In the genomic region with DNA sequence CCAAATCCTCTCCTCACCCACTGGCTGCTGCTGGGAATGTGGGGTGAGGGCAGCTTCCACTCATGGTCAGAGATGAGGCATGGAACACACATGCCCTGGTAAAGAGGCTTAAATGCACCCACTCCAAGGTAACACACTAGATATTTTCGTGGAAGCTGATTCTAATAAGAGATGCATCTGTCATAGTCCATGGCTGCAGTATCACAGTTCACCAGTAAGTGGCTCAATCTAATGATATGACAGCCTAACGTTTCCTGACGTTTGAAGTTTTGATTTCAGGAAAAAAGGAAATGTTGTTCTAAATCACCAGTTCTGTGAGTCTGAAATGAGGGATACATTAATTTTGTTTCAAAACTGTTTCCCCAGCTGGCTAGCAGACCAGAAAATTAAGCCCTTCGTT, we compare ENCODE assay signal across 13 cellular contexts. TPM values are rescaled to one million over a fixed set of nuclear protein-coding genes. Genes with fewer than 3 reads are reported as not detected.
A peak's percentile ranks its signal among the peaks of the same experiment; 100 is the strongest.
DNase-seq lines count a peak whose midpoint lies in the region; ATAC-seq and TF ChIP-seq lines count a peak whose summit lies in the region.
"Had no signal": no experiment of that assay in that cellular context is flagged by ENCODE, and none has a peak within 500 bp of the region (broad histone marks: within the 10 kb centered on the region; RNA-seq: fewer than 3 reads in every experiment).

No MANE protein-coding gene starts in this region.

- H3K4me3 Mint-ChIP-seq in endothelial cell (ENCODE audit: unreplicated experiment) = no peak overlapping the region

- peaks cover 2% of the 10 kb centered on the region for H3K27me3 Mint-ChIP-seq in endothelial cell (ENCODE audit: unreplicated experiment)

- H3K9me3 ChIP-seq in SK-N-SH (no peaks in the 10 kb centered on the region), osteoblast (ENCODE audit: low read depth, low read length) (peaks cover 2% of the 10 kb centered on the region)

- H3K36me3 Mint-ChIP-seq in endothelial cell (ENCODE audit: low read depth, unreplicated experiment) = no peaks in the 10 kb centered on the region

- H3K27ac ChIP-seq in SK-N-SH (ENCODE audit: low read depth in 2 of 2, low read length in 1 of 2) (no peak overlapping the region), osteoblast (ENCODE audit: low read depth, low read length) (no peak overlapping the region)
- H3K27ac ChIP-seq: transverse colon had no signal

- no peaks in the 10 kb centered on the region for H3K36me3 ChIP-seq in SK-N-SH (replicated peaks in 1 of 2; ENCODE audit: control insufficient read depth in 1 of 2, insufficient read depth in 2 of 2, low read length in 1 of 2)
- H3K36me3 ChIP-seq in osteoblast (ENCODE audit: insufficient read depth, low read length) = no peaks in the 10 kb centered on the region
- H3K36me3 ChIP-seq: transverse colon had no signal

- no peak; the same call in 1 of the 2 replicates for TF ChIP-seq CTCF in SK-N-SH (IDR thresholded peaks at IDR 0.05)
- TF ChIP-seq CTCF in NB4 (IDR thresholded peaks at IDR 0.05; ENCODE audit: low read depth, low read length) = peak; percentile 40
- peak; percentile 51 for TF ChIP-seq CTCF in endothelial cell (IDR thresholded peaks at IDR 0.05; ENCODE audit: unreplicated experiment)
- peak; percentile 36 for TF ChIP-seq CTCF in osteoblast (IDR thresholded peaks at IDR 0.05; ENCODE audit: extremely low read depth, low read depth, low read length)

- H2AFZ ChIP-seq in SK-N-SH (ENCODE audit: low read depth) = no peak overlapping the region
- H2AFZ ChIP-seq in osteoblast (ENCODE audit: low read length) = no peak overlapping the region

- H3K4me2 ChIP-seq in SK-N-SH (no peak overlapping the region), osteoblast (ENCODE audit: insufficient read depth, low read length) (no peak overlapping the region)

- POLR2A ChIA-PET in SK-N-SH (lab: Yijun Ruan, JAX) = no interaction called here

- no peak for TF ChIP-seq RAD21 in SK-N-SH (IDR thresholded peaks at IDR 0.05; ENCODE audit: low read length)

- TF ChIP-seq EP300 in SK-N-SH (IDR thresholded peaks at IDR 0.05; ENCODE audit: borderline replicate concordance in 1 of 2, low read depth in 1 of 2, low read length in 1 of 2) = no peak

- H3K27ac Mint-ChIP-seq in endothelial cell (ENCODE audit: unreplicated experiment) = no peak overlapping the region

- TF ChIP-seq POLR2A in NB4 (IDR thresholded peaks at IDR 0.05; ENCODE audit: extremely low read depth, insufficient read length) = no peak

- no peaks in the 10 kb centered on the region for H3K79me2 ChIP-seq in SK-N-SH (ENCODE audit: insufficient read depth)
- no peaks in the 10 kb centered on the region for H3K79me2 ChIP-seq in osteoblast (ENCODE audit: insufficient read depth, low read length)

- CTCF ChIA-PET in SK-N-SH (lab: Yijun Ruan, JAX) = interaction anchor here (0.8 to 4.6 kb wide), 15 partner anchors 9 to 861 kb away, joined by 3 to 75 read pairs (median 7); no protein-coding TSS in a partner anchor

- no peaks in the 10 kb centered on the region for H3K9me3 Mint-ChIP-seq in endothelial cell (ENCODE audit: unreplicated experiment)

- 45% methylated on average over 4 of the region's 4 CpGs for WGBS in SK-N-SH (ENCODE audit: low lambda C conversion rate)

- H3K9me2 ChIP-seq in SK-N-SH = no peaks in the 10 kb centered on the region

- H3K4me3 ChIP-seq in SK-N-SH (ENCODE audit: low read depth in 2 of 2, low read length in 1 of 2) (no peak overlapping the region), NB4 (ENCODE audit: low read depth, low read length) (no peak overlapping the region), osteoblast (ENCODE audit: insufficient read depth, low read length) (no peak overlapping the region)
- H3K4me3 ChIP-seq: transverse colon had no signal

- ATAC-seq in SK-N-SH treated with all-trans-retinoic acid at 6 μM for 48 hours (peak; percentile 36; the same call in 1 of the 3 replicates), GM19395 (IDR thresholded peaks at IDR 0.05; ENCODE audit: unreplicated experiment) (no peak)

- H3F3A ChIP-seq in SK-N-SH (replicated peaks; ENCODE audit: insufficient read depth) = no peaks in the 10 kb centered on the region

- DNase-seq in SK-N-SH = no peak
- no peak for DNase-seq in NB4 (ENCODE audit: low read depth)
- no peak for DNase-seq in endothelial cell (ENCODE audit: low spot score)
- peak; percentile 66 for DNase-seq in osteoblast (ENCODE audit: insufficient read length, low spot score, missing footprints)
- no peak for DNase-seq in NCI-H146 (lab: John Stamatoyannopoulos, UW)
- no peak for DNase-seq in stimulated activated CD4-positive, alpha-beta T cell treated with anti-CD3 and anti-CD28 coated beads, Interleukin-12 subunit alpha, Interleukin-12 subunit beta, amount 100 ng/mL, for 4 hours
- DNase-seq: activated CD8-positive, alpha-beta memory T cell treated with anti-CD3 and anti-CD28 coated beads, Interleukin-2, amount 50 U/mL, for 48 hours; NCI-H187; small intestine; transverse colon had no signal

- H3K4me1 ChIP-seq in SK-N-SH (ENCODE audit: control insufficient read depth in 1 of 2, insufficient read depth in 2 of 2, low read depth in 1 of 2, low read length in 1 of 2) (no peaks in the 10 kb centered on the region; a peak in 1 of 4 replicates), osteoblast (ENCODE audit: insufficient read depth, low read length) (peaks cover 3% of the 10 kb centered on the region)
- H3K4me1 ChIP-seq: transverse colon had no signal

- H3K9ac ChIP-seq in SK-N-SH = no peak overlapping the region

- H4K20me1 ChIP-seq in SK-N-SH (ENCODE audit: insufficient read depth) = no peaks in the 10 kb centered on the region
- no peaks in the 10 kb centered on the region for H4K20me1 ChIP-seq in osteoblast (ENCODE audit: insufficient read depth, low read length)

- no peaks in the 10 kb centered on the region for H3K4me1 Mint-ChIP-seq in endothelial cell (ENCODE audit: unreplicated experiment)

- no peaks in the 10 kb centered on the region for H3K27me3 ChIP-seq in SK-N-SH (ENCODE audit: insufficient read depth)
- H3K27me3 ChIP-seq in osteoblast (ENCODE audit: insufficient read depth, low read length) = no peaks in the 10 kb centered on the region
- H3K27me3 ChIP-seq: transverse colon had no signal

TF ChIP-seq in SK-N-SH treated with all-trans-retinoic acid at 6 μM for 48 hours, 23 proteins besides CTCF, POLR2A, EP300 and RAD21 (continues in another document):
- TF ChIP-seq ARNTL (CRISPR knock-in tag; IDR thresholded peaks at IDR 0.05; ENCODE audit: borderline replicate concordance, low read depth) (no peak), ZNF565 (CRISPR knock-in tag; conservative IDR thresholded peaks at IDR 0.05; ENCODE audit: low read depth) (no peak), ZFP30 (CRISPR knock-in tag; IDR thresholded peaks at IDR 0.05) (no peak), ZC3H10 (CRISPR knock-in tag; IDR thresholded peaks at IDR 0.05) (no peak), ZNF8 (CRISPR knock-in tag; IDR thresholded peaks at IDR 0.05) (no peak), CSDC2 (CRISPR knock-in tag; IDR thresholded peaks at IDR 0.05) (no peak), ISL1 (CRISPR knock-in tag; IDR thresholded peaks at IDR 0.05) (no peak), RARB (CRISPR knock-in tag; IDR thresholded peaks at IDR 0.05) (no peak)
- TF ChIP-seq, protein P1, sequence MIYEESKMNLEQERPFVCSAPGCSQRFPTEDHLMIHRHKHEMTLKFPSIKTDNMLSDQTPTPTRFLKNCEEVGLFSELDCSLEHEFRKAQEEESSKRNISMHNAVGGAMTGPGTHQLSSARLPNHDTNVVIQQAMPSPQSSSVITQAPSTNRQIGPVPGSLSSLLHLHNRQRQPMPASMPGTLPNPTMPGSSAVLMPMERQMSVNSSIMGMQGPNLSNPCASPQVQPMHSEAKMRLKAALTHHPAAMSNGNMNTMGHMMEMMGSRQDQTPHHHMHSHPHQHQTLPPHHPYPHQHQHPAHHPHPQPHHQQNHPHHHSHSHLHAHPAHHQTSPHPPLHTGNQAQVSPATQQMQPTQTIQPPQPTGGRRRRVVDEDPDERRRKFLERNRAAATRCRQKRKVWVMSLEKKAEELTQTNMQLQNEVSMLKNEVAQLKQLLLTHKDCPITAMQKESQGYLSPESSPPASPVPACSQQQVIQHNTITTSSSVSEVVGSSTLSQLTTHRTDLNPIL (CRISPR knock-in tag; IDR thresholded peaks at IDR 0.05; ENCODE audit: low read depth) = no peak

TF ChIP-seq in SK-N-SH, 30 proteins besides CTCF, POLR2A, EP300 and RAD21 (continues in another document):
- TF ChIP-seq, protein P2, sequence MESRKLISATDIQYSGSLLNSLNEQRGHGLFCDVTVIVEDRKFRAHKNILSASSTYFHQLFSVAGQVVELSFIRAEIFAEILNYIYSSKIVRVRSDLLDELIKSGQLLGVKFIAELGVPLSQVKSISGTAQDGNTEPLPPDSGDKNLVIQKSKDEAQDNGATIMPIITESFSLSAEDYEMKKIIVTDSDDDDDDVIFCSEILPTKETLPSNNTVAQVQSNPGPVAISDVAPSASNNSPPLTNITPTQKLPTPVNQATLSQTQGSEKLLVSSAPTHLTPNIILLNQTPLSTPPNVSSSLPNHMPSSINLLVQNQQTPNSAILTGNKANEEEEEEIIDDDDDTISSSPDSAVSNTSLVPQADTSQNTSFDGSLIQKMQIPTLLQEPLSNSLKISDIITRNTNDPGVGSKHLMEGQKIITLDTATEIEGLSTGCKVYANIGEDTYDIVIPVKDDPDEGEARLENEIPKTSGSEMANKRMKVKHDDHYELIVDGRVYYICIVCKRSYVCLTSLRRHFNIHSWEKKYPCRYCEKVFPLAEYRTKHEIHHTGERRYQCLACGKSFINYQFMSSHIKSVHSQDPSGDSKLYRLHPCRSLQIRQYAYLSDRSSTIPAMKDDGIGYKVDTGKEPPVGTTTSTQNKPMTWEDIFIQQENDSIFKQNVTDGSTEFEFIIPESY (IDR thresholded peaks at IDR 0.05; ENCODE audit: borderline replicate concordance, low read depth) = no peak
- TF ChIP-seq ELF1 (IDR thresholded peaks at IDR 0.05) (no peak), TAF1 (IDR thresholded peaks at IDR 0.05; ENCODE audit: borderline replicate concordance, low read depth, low read length) (no peak)
- TF ChIP-seq, protein P3, sequence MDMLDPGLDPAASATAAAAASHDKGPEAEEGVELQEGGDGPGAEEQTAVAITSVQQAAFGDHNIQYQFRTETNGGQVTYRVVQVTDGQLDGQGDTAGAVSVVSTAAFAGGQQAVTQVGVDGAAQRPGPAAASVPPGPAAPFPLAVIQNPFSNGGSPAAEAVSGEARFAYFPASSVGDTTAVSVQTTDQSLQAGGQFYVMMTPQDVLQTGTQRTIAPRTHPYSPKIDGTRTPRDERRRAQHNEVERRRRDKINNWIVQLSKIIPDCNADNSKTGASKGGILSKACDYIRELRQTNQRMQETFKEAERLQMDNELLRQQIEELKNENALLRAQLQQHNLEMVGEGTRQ (IDR thresholded peaks at IDR 0.05; ENCODE audit: borderline replicate concordance, low read depth, low read length) = no peak

RNA-seq across cellular contexts. Expression of a gene that starts 38.2 kb away (rescaled TPM):
- not detected in 2 replicates for polyA plus RNA-seq in SK-N-SH (2012; rRNA removed)
- polyA plus RNA-seq in SK-N-SH (2012; cell fraction: cytosol; rRNA removed) = not detected in 2 replicates
- 0.02 TPM in 1 of 2 replicates, not detected in the other for polyA plus RNA-seq in SK-N-SH (2012; cell fraction: nucleus; rRNA removed)
- total RNA-seq in endothelial cell (ENCODE audit: unreplicated experiment) = 0.13 TPM
- under 0.01 TPM in 2 replicates for total RNA-seq in osteoblast
- polyA plus RNA-seq: AG04450 had no signal

RNA-seq across cellular contexts. Expression of a gene that starts 57.1 kb away (rescaled TPM):
- polyA plus RNA-seq in SK-N-SH (2012; rRNA removed) = 32.7 and 48.7 TPM in 2 replicates
- 35.3 and 41.7 TPM in 2 replicates for polyA plus RNA-seq in SK-N-SH (2012; cell fraction: cytosol; rRNA removed)
- polyA plus RNA-seq in SK-N-SH (2012; cell fraction: nucleus; rRNA removed) = 63.2 and 123 TPM in 2 replicates
- total RNA-seq in endothelial cell (ENCODE audit: unreplicated experiment) = 101 TPM
- 75.6 and 89.0 TPM in 2 replicates for total RNA-seq in osteoblast
